In the genomic region with DNA sequence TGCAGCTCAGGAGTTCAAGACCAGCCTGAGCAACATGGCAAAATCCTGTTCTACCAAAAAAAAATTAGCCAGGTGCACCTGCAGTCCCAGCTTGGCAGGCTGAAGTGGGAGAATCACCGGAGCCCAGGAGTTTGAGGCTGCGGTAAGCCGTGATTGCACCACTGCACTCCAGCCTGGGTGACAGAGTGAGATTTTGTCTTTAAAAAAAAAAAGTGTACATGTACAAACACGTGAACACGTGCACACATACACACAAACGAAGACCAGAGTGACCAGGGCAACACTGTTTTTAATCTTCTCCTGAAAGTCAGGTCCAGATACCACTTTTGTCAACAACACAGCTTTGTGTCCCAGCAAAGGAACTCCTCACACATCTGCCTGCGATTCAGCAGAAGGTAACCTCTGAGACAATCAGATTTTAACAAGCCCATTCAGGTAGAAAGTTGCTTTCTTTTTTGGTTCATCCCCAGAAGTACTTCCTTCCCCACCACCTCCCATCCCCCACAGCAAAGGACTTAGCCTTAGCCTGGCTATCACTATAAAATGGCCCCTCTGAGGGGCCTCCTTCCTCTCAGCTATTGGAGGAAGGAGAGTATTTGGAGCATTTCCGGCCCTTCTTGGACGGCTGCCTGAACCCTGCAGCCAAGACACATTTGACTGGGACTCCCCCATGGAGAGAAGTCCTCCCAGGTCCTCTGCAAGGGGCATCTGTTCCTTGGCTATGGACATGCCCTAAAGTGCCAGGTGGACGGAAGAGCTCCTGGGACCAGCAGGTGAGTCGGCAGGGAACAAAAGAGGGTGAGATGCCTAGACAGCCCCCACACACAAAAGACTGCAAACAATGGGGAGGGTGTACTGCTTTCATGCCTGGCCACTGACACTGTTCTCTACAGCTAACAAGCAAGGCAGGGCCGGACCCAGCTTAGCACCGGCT, we compare ENCODE assay signal across 9 cellular contexts. TPM values are rescaled to one million over a fixed set of nuclear protein-coding genes. Genes with fewer than 3 reads are reported as not detected.
DNase-seq lines count a peak whose midpoint lies in the region; ATAC-seq and TF ChIP-seq lines count a peak whose summit lies in the region.
"Had no signal": no experiment of that assay in that cellular context is flagged by ENCODE, and none has a peak within 500 bp of the region (broad histone marks: within the 10 kb centered on the region; RNA-seq: fewer than 3 reads in every experiment).

No MANE protein-coding gene starts in this region.

- H3K4me3 Mint-ChIP-seq in T-cell: peak overlapping the region; percentile 60 to 82 (median 67)

- peak; percentile 66 for DNase-seq in GM06990 (ENCODE audit: extremely low read depth, insufficient read length)
- peak in 12 of 34 experiments; percentile 15 to 38 (median 26) for DNase-seq in T-cell
- DNase-seq in effector memory CD4-positive, alpha-beta T cell: no peak
- DNase-seq in midbrain (lab: John Stamatoyannopoulos, UW): peak; percentile 48
- DNase-seq in upper lobe of left lung: peak in 1 of 2 donors; percentile 76
- DNase-seq in NCI-H1930 (lab: John Stamatoyannopoulos, UW): no peak

- peak; percentile 54 for ATAC-seq in GM21515 (IDR thresholded peaks at IDR 0.05; ENCODE audit: unreplicated experiment)
- peak; percentile 23 to 41 (median 38) for ATAC-seq in T-cell (replicated peaks in 1 of 4)
- peak; percentile 32 to 48 for ATAC-seq in upper lobe of left lung (ENCODE audit: low FRiP score in 2 of 2)

- peak overlapping the region; percentile 53 for H3K9ac ChIP-seq in HUES6 (ENCODE audit: low read length)

- peaks cover 84% of the 10 kb centered on the region for H3K4me1 ChIP-seq in HUES6 (ENCODE audit: control insufficient read depth, insufficient read depth, low read length)
- H3K4me1 ChIP-seq in effector memory CD4-positive, alpha-beta T cell (ENCODE audit: control insufficient read depth, insufficient read depth, low read length, poor library complexity, severe bottlenecking): peaks cover 94% of the 10 kb centered on the region
- peaks cover 99 to 100% (median 100%) of the 10 kb centered on the region in 4 donors for H3K4me1 ChIP-seq in upper lobe of left lung

- peak overlapping the region; percentile 91 to 92 for H3K27ac Mint-ChIP-seq in T-cell

- H3K9me3 ChIP-seq in HUES6 (ENCODE audit: control insufficient read depth, insufficient read depth, low read depth, low read length) (no peaks in the 10 kb centered on the region), upper lobe of left lung (no peaks in the 10 kb centered on the region)
- H3K9me3 ChIP-seq in effector memory CD4-positive, alpha-beta T cell (ENCODE audit: control insufficient read depth, low read length): no peaks in the 10 kb centered on the region

- TF ChIP-seq EP300 in upper lobe of left lung (IDR thresholded peaks at IDR 0.05): peak in 1 of 4 donors; percentile 15

- TF ChIP-seq CTCF in GM06990 (IDR thresholded peaks at IDR 0.05; ENCODE audit: insufficient read depth, low read length, poor library complexity, severe bottlenecking) (no peak), upper lobe of left lung (IDR thresholded peaks at IDR 0.05) (no peak)

- POLR2A ChIA-PET in T-cell (lab: Charles Lee): interaction anchor here (0.6 to 1.1 kb wide), 6 partner anchors 9 to 63 kb away, joined by 3 to 4 read pairs (median 3); a partner anchor contains a TSS

- CTCF ChIA-PET in T-cell (lab: Charles Lee): interaction anchor here (0.6 to 1.7 kb wide), 13 partner anchors 8 to 655 kb away, joined by 3 to 9 read pairs (median 4); no protein-coding TSS in a partner anchor

- H3K36me3 ChIP-seq in GM06990 (ENCODE audit: control insufficient read depth, insufficient read depth, low read length) (no peaks in the 10 kb centered on the region), HUES6 (ENCODE audit: control insufficient read depth, insufficient read depth, low read length) (no peaks in the 10 kb centered on the region), upper lobe of left lung (peaks cover 0 to 3% (median 0%) of the 10 kb centered on the region in 4 donors)
- no peaks in the 10 kb centered on the region for H3K36me3 ChIP-seq in effector memory CD4-positive, alpha-beta T cell (ENCODE audit: control insufficient read depth, insufficient read depth, low read length)

- no peaks in the 10 kb centered on the region for H3K27me3 ChIP-seq in GM06990 (replicated peaks; ENCODE audit: control insufficient read depth, insufficient read depth, low read length)
- no peaks in the 10 kb centered on the region for H3K27me3 ChIP-seq in HUES6 (ENCODE audit: control insufficient read depth, insufficient read depth, low read length)
- H3K27me3 ChIP-seq in effector memory CD4-positive, alpha-beta T cell (replicated peaks; ENCODE audit: control insufficient read depth, insufficient read depth, low read length, poor library complexity, severe bottlenecking): no peaks in the 10 kb centered on the region
- H3K27me3 ChIP-seq in upper lobe of left lung: no peaks in the 10 kb centered on the region

- WGBS in upper lobe of left lung, 2 donors: 4 to 10% methylated on average over 11 to 13 of the region's 13 CpGs

- no peaks in the 10 kb centered on the region for H3K27me3 Mint-ChIP-seq in T-cell

- TF ChIP-seq POLR2A in upper lobe of left lung (IDR thresholded peaks at IDR 0.05): no peak

- H3K4me1 Mint-ChIP-seq in T-cell: peaks cover 93 to 97% (median 95%) of the 10 kb centered on the region in 3 donors

- peak overlapping the region; percentile 66 for H3K27ac ChIP-seq in HUES6 (ENCODE audit: low read depth, low read length)
- H3K27ac ChIP-seq in effector memory CD4-positive, alpha-beta T cell (ENCODE audit: insufficient read depth, low read length, poor library complexity, severe bottlenecking): peak overlapping the region; percentile 75
- peak overlapping the region; percentile 75 to 100 (median 86) for H3K27ac ChIP-seq in upper lobe of left lung

- H3K4me3 ChIP-seq in GM06990 (replicated peaks; ENCODE audit: low read depth, low read length): peak overlapping the region; percentile 34
- H3K4me3 ChIP-seq in HUES6 (ENCODE audit: low read depth, low read length): peak overlapping the region; percentile 13; the same call in 1 of the 2 replicates
- H3K4me3 ChIP-seq in effector memory CD4-positive, alpha-beta T cell (ENCODE audit: insufficient read depth, low read depth, low read length, poor library complexity, severe bottlenecking): peak overlapping the region; percentile 12
- H3K4me3 ChIP-seq in upper lobe of left lung: peak overlapping the region in 2 of 4 donors; percentile 32 to 35

- no peaks in the 10 kb centered on the region for H3K9me3 Mint-ChIP-seq in T-cell

- no peaks in the 10 kb centered on the region for H3K36me3 Mint-ChIP-seq in T-cell

RNA-seq across cellular contexts. Expression of a gene that starts 9.8 kb away (rescaled TPM):
- 100 to 1,000 TPM; 132 to 246 (median 234) TPM for total RNA-seq in T-cell
- total RNA-seq in upper lobe of left lung: 100 to 1,000 TPM; 153 to 226 (median 175) TPM

RNA-seq across cellular contexts. Expression of a gene that starts 18.2 kb away (rescaled TPM):
- total RNA-seq in T-cell (10 to 100 TPM in 1 of 5 donors, 1 to 10 TPM in 4; 2.2 to 12.3 (median 8.9) TPM), upper lobe of left lung (10 to 100 TPM in 3 of 6 donors, 1 to 10 TPM in 3; 4.9 to 57.6 (median 8.7) TPM)
- total RNA-seq: epithelial cell of proximal tubule had no signal

RNA-seq across cellular contexts. Expression of a gene that starts 54.1 kb away (rescaled TPM):
- 10 to 100 TPM; 15.5 to 21.5 (median 20.2) TPM for total RNA-seq in T-cell
- 10 to 100 TPM in 4 of 6 donors, 1 to 10 TPM in 2; 5.0 to 34.0 (median 22.8) TPM for total RNA-seq in upper lobe of left lung

Comparison
In these comparisons a context has a peak if more than half of its experiments do, and no peak if none do; other contexts are left out.
1. DNase-seq: peak in GM06990 (single experiment) and midbrain (single experiment); none in effector memory CD4-positive, alpha-beta T cell (0 of 3) and NCI-H1930 (0 of 2).
2. Peak in every context shown above with its lines, with median percentiles within 50 percentile points of each other: ATAC-seq and H3K27ac ChIP-seq.